ENCODE assay signal across 12 cellular contexts in the genomic region with DNA sequence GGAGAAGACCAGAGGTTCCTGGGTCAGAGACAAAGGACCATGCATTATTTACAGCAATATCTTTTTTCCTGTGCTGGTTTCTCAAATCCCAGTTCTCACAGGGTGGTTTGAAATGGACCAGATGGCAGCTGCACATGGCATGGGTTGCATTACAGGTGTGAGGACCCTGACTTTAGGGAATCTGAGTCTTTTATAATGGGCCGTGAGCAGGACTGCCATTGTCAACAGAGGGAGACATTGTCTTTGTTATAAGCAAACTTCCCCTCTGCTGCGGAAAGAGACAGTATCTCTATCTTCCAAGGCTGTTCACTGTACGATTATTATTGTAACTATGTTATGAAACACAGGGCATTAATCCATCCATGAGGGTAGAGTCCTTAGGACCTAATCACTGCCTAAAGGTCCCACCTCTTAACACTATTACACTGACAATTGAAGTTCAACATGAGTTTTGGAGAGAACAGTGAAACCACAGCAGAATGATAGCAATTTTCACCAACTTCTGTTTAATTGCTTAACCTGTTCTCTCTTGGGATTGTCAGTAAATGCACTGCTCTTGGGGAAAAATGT.
DNase-seq lines count a peak whose midpoint lies in the region; ATAC-seq, FAIRE-seq and TF ChIP-seq lines count a peak whose summit lies in the region.
"Had no signal": no experiment of that assay in that cellular context is flagged by ENCODE, and none has a peak within 500 bp of the region (broad histone marks: within the 10 kb centered on the region; RNA-seq: fewer than 3 reads in every experiment).

No MANE protein-coding gene starts in this region.

- intact Hi-C loops in A673 (cut with micrococcal nuclease; ENCODE audit: unreplicated experiment) (loop anchor here (2.0 kb wide), 1 partner anchor 319 kb away; no protein-coding TSS in a partner anchor), PC-3 (cut with micrococcal nuclease) (no loop called here), endothelial cell of umbilical vein (cut with micrococcal nuclease) (loop anchor here (1.0 kb wide), 2 partner anchors 68 to 264 kb away; no protein-coding TSS in a partner anchor)

- H3K36me3 ChIP-seq in A673 (ENCODE audit: insufficient read depth, low read length, poor library complexity, severe bottlenecking): no peaks in the 10 kb centered on the region
- H3K36me3 ChIP-seq in PC-3 (ENCODE audit: low read depth, low read length): no peaks in the 10 kb centered on the region
- no peaks in the 10 kb centered on the region for H3K36me3 ChIP-seq in endothelial cell of umbilical vein (ENCODE audit: control insufficient read depth in 2 of 2, extremely low read depth in 1 of 2, insufficient read depth in 2 of 2, low read length in 2 of 2)

- no peaks in the 10 kb centered on the region for H3K9me2 ChIP-seq in PC-3 (replicated peaks; ENCODE audit: low read length)

- CTCF ChIA-PET in A673 (lab: Charles Lee): no interaction called here
- CTCF ChIA-PET in PC-3 (lab: Charles Lee): no interaction called here
- CTCF ChIA-PET in endothelial cell of umbilical vein (lab: Charles Lee): interaction anchor here (2.1 kb wide), 1 partner anchor 12 kb away, joined by 5 read pairs; no protein-coding TSS in a partner anchor
- CTCF ChIA-PET in GM10248 (lab: Yijun Ruan, JAX): interaction anchor here (0.6 to 4.6 kb wide), 2 partner anchors 10 to 12 kb away, joined by 4 to 21 read pairs; no protein-coding TSS in a partner anchor

- H3F3A ChIP-seq in PC-3 (ENCODE audit: low read length, unreplicated experiment): no peaks in the 10 kb centered on the region

- TF ChIP-seq CTCF in A673 (conservative IDR thresholded peaks at IDR 0.05; ENCODE audit: low read depth, low read length) (peak; percentile 45), PC-3 (conservative IDR thresholded peaks at IDR 0.05; ENCODE audit: low read depth, low read length) (peak; percentile 49; the same call in 1 of the 2 replicates), endothelial cell of umbilical vein (IDR thresholded peaks at IDR 0.05; ENCODE audit: extremely low read depth in 1 of 2, insufficient read depth in 1 of 2, low read depth in 1 of 2, low read length in 2 of 2) (peak in 1 of 2 donors; percentile 14), GM10248 (IDR thresholded peaks at IDR 0.05; ENCODE audit: control extremely low read depth, extremely low read depth, low read depth, missing control alignments) (no peak)

- H3K9ac ChIP-seq in PC-3 (ENCODE audit: low read length) (no peak overlapping the region), endothelial cell of umbilical vein (replicated peaks; ENCODE audit: extremely low read depth, insufficient read depth, low read length) (no peak overlapping the region)

- H3K9me1 ChIP-seq in endothelial cell of umbilical vein (replicated peaks; ENCODE audit: control insufficient read depth, extremely low read depth, insufficient read depth, low read length): no peaks in the 10 kb centered on the region

- H3K27ac ChIP-seq in A673 (ENCODE audit: low read depth, low read length, poor library complexity, severe bottlenecking) (no peak overlapping the region), PC-3 (ENCODE audit: low read length) (no peak overlapping the region), endothelial cell of umbilical vein (ENCODE audit: insufficient read depth, low read depth, low read length) (no peak overlapping the region)
- H3K27ac ChIP-seq: VCaP had no signal

- POLR2A ChIA-PET in A673 (lab: Charles Lee; ENCODE audit: low non-redundant PET) (no interaction called here), PC-3 (lab: Charles Lee; ENCODE audit: unreplicated experiment) (no interaction called here), endothelial cell of umbilical vein (lab: Charles Lee) (no interaction called here), GM10248 (lab: Yijun Ruan, JAX) (no interaction called here)

- H3K79me2 ChIP-seq in PC-3 (ENCODE audit: low read length) (no peaks in the 10 kb centered on the region), endothelial cell of umbilical vein (ENCODE audit: control insufficient read depth, insufficient read depth, low read length) (no peaks in the 10 kb centered on the region)

- H3K27me3 ChIP-seq in A673 (replicated peaks; ENCODE audit: insufficient read depth, low read depth, low read length, poor library complexity) (no peaks in the 10 kb centered on the region), PC-3 (ENCODE audit: low read length) (no peaks in the 10 kb centered on the region), endothelial cell of umbilical vein (ENCODE audit: control insufficient read depth in 2 of 2, insufficient read depth in 2 of 2, low read length in 2 of 2) (no peaks in the 10 kb centered on the region)

- BruUV-seq in A673 (replicated peaks; lab: Mats Ljungman, UMichigan) (no TSS peak), PC-3 (replicated peaks; lab: Mats Ljungman, UMichigan) (no TSS peak), endothelial cell of umbilical vein (replicated peaks; lab: Mats Ljungman, UMichigan) (no TSS peak)

- no peak for FAIRE-seq in endothelial cell of umbilical vein (lab: Jason Lieb, UNC)

- ATAC-seq in PC-3 (no peak), HG03025 (IDR thresholded peaks at IDR 0.05; ENCODE audit: low FRiP score, unreplicated experiment) (no peak), HG03039 (IDR thresholded peaks at IDR 0.05; ENCODE audit: unreplicated experiment) (no peak)

- no peaks in the 10 kb centered on the region for H4K20me1 ChIP-seq in PC-3 (ENCODE audit: low read length)
- no peaks in the 10 kb centered on the region for H4K20me1 ChIP-seq in endothelial cell of umbilical vein (replicated peaks; ENCODE audit: control insufficient read depth, extremely low read depth, insufficient read depth, low read length)

- H3K4me2 ChIP-seq in PC-3 (ENCODE audit: low read length): no peak overlapping the region
- H3K4me2 ChIP-seq in endothelial cell of umbilical vein (ENCODE audit: insufficient read depth, low read length): no peak overlapping the region

- dilution Hi-C loops in endothelial cell of umbilical vein (cut with MboI; ENCODE audit: extremely low pct_ligation_motif_present, low sequenced_read_pairs): no loop called here

- DNase-seq in A673 (ENCODE audit: low spot score) (no peak), ELR (ENCODE audit: low read depth) (peak; percentile 57), PC-3 (peak; percentile 36), endothelial cell of umbilical vein (ENCODE audit: low read depth, low spot score) (peak; percentile 14), epidermal melanocyte (ENCODE audit: insufficient read length, low spot score) (no peak), GM10248 (ENCODE audit: extremely low spot score) (no peak)
- DNase-seq: hypothalamus, midbrain, NCI-H2029 treated with DMSO at 0.1 percent for 48 hours had no signal

- H2AFZ ChIP-seq in PC-3 (ENCODE audit: low read length) (no peak overlapping the region), endothelial cell of umbilical vein (ENCODE audit: low read depth, low read length) (no peak overlapping the region)

- H3K4me1 ChIP-seq in A673 (ENCODE audit: insufficient read depth, low read length, poor library complexity, severe bottlenecking) (no peaks in the 10 kb centered on the region), PC-3 (ENCODE audit: insufficient read depth, low read length) (peaks cover 10% of the 10 kb centered on the region), endothelial cell of umbilical vein (ENCODE audit: control insufficient read depth, extremely low read depth, insufficient read depth, low read length) (no peaks in the 10 kb centered on the region)

- H3K9me3 ChIP-seq in A673 (ENCODE audit: low read depth, low read length, poor library complexity, severe bottlenecking) (no peaks in the 10 kb centered on the region), PC-3 (ENCODE audit: low read length) (no peaks in the 10 kb centered on the region), endothelial cell of umbilical vein (replicated peaks; ENCODE audit: control insufficient read depth, insufficient read depth, low read length) (no peaks in the 10 kb centered on the region)

- no peak for TF ChIP-seq POLR2A in endothelial cell of umbilical vein (IDR thresholded peaks at IDR 0.05; ENCODE audit: low read depth, low read length)

- H3K4me3 ChIP-seq in A673 (ENCODE audit: low read depth, low read length, poor library complexity, severe bottlenecking): no peak overlapping the region
- H3K4me3 ChIP-seq in PC-3 (ENCODE audit: low read length): no peak overlapping the region
- no peak overlapping the region for H3K4me3 ChIP-seq in endothelial cell of umbilical vein (replicated peaks in 1 of 3; ENCODE audit: insufficient read depth in 1 of 3, low read depth in 1 of 3, low read length in 3 of 3)

TF ChIP-seq in endothelial cell of umbilical vein, 7 proteins besides CTCF, POLR2A, EP300 and RAD21:
- TF ChIP-seq MYC (IDR thresholded peaks at IDR 0.05; ENCODE audit: low read depth, low read length): no peak
- TF ChIP-seq FOS (IDR thresholded peaks at IDR 0.05; ENCODE audit: borderline replicate concordance, insufficient read depth, low read length): no peak
- TF ChIP-seq GATA2 (IDR thresholded peaks at IDR 0.05; ENCODE audit: insufficient read depth, insufficient read length, low read depth, low read length): no peak
- TF ChIP-seq, protein P1, sequence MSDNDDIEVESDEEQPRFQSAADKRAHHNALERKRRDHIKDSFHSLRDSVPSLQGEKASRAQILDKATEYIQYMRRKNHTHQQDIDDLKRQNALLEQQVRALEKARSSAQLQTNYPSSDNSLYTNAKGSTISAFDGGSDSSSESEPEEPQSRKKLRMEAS (IDR thresholded peaks at IDR 0.05; ENCODE audit: insufficient read depth, insufficient read length): no peak
- no peak for TF ChIP-seq POLR2AphosphoS5 (IDR thresholded peaks at IDR 0.05; ENCODE audit: insufficient read depth, low read depth, low read length)
- no peak for TF ChIP-seq JUN (IDR thresholded peaks at IDR 0.05; ENCODE audit: borderline replicate concordance, insufficient read depth, insufficient read length, low read depth)
- TF ChIP-seq EZH2 (IDR thresholded peaks at IDR 0.05; ENCODE audit: borderline replicate concordance, low read depth, low read length, severe bottlenecking): no peak

Comparison
In these comparisons a context has a peak if more than half of its experiments do, and no peak if none do; other contexts are left out.
1. DNase-seq: peak in ELR (single experiment), PC-3 (single experiment) and endothelial cell of umbilical vein (single experiment); none in A673 (single experiment), epidermal melanocyte (single experiment) and GM10248 (single experiment).
2. CTCF ChIA-PET loops: an anchor here in endothelial cell of umbilical vein (2.1 kb wide) and GM10248 (0.6 to 4.6 kb wide); none called in A673 and PC-3.